ENCODE assay signal across 8 cellular contexts in genomic region chr3:115658337-115659181, GRCh38. TPM values are rescaled to one million over a fixed set of nuclear protein-coding genes. Genes with fewer than 3 reads are reported as not detected.
DNase-seq lines count a peak whose midpoint lies in the region; ATAC-seq and TF ChIP-seq lines count a peak whose summit lies in the region.

No MANE protein-coding gene starts in this region.

- intact Hi-C loops in activated naive CD4-positive, alpha-beta T cell treated with anti-CD3 and anti-CD28 coated beads for 36 hours (cut with micrococcal nuclease): loop anchor here (1.0 to 5.0 kb wide), 7 partner anchors 42 to 1911 kb away; partner anchors contain the start of genes ATP6V1A, NAA50 and ZBTB20

- H3K4me3 ChIP-seq in Jurkat, Clone E6-1 (ENCODE audit: low read length): peak overlapping the region; percentile 53
- H3K4me3 ChIP-seq in neutrophil (ENCODE audit: low read depth in 1 of 2, low read length in 1 of 2): peak overlapping the region; percentile 58 to 64

- no peak overlapping the region for H3K27ac ChIP-seq in neutrophil
- H3K27ac ChIP-seq in substantia nigra (ENCODE audit: low read depth, low read length, poor library complexity, severe bottlenecking): peak overlapping the region; percentile 76

- peaks cover 98% of the 10 kb centered on the region for H3K27me3 ChIP-seq in neutrophil

- peak; percentile 87 for ATAC-seq in GM21723 (IDR thresholded peaks at IDR 0.05; ENCODE audit: unreplicated experiment)

- peaks cover 45% of the 10 kb centered on the region for H3K4me1 Mint-ChIP-seq in activated naive CD4-positive, alpha-beta T cell treated with anti-CD3 and anti-CD28 coated beads for 36 hours (ENCODE audit: low read depth)

- TF ChIP-seq CTCF in neutrophil (IDR thresholded peaks at IDR 0.05): no peak

- H3K27me3 Mint-ChIP-seq in activated naive CD4-positive, alpha-beta T cell treated with anti-CD3 and anti-CD28 coated beads for 36 hours (ENCODE audit: low read depth): peaks cover 3% of the 10 kb centered on the region

- CTCF ChIA-PET in activated naive CD4-positive, alpha-beta T cell treated with anti-CD3 and anti-CD28 coated beads for 36 hours (lab: Charles Lee): interaction anchor here (0.8 to 1.4 kb wide), 2 partner anchors 35 to 170 kb away, joined by 3 to 4 read pairs; no protein-coding TSS in a partner anchor

- peak; percentile 85 for DNase-seq in DMS79 (lab: John Stamatoyannopoulos, UW)
- no peak for DNase-seq in Jurkat, Clone E6-1 (ENCODE audit: low read depth, low spot score)
- peak; percentile 65 for DNase-seq in SHP77 treated with DMSO at 0.1 percent for 48 hours (lab: John Stamatoyannopoulos, UW)
- peak; percentile 84 for DNase-seq in activated naive CD4-positive, alpha-beta T cell treated with anti-CD3 and anti-CD28 coated beads for 36 hours
- peak; percentile 81 for DNase-seq in germinal center (ENCODE audit: low spot score)
- peak in 44 of 49 donors; percentile 4 to 81 (median 44) for DNase-seq in substantia nigra (lab: John Stamatoyannopoulos, UW)

- no peaks in the 10 kb centered on the region for H3K36me3 ChIP-seq in neutrophil

- no peaks in the 10 kb centered on the region for H3K9me3 ChIP-seq in neutrophil

- no peaks in the 10 kb centered on the region for H3K4me1 ChIP-seq in neutrophil (ENCODE audit: control insufficient read depth in 1 of 2, insufficient read depth in 1 of 2, low read depth in 1 of 2, low read length in 1 of 2)

- H3K27ac Mint-ChIP-seq in activated naive CD4-positive, alpha-beta T cell treated with anti-CD3 and anti-CD28 coated beads for 36 hours: peak overlapping the region; percentile 96

- no peaks in the 10 kb centered on the region for H3K9me3 Mint-ChIP-seq in activated naive CD4-positive, alpha-beta T cell treated with anti-CD3 and anti-CD28 coated beads for 36 hours

- H3K36me3 Mint-ChIP-seq in activated naive CD4-positive, alpha-beta T cell treated with anti-CD3 and anti-CD28 coated beads for 36 hours (ENCODE audit: low read depth): peaks cover 1% of the 10 kb centered on the region

- peak overlapping the region; percentile 90 for H3K4me3 Mint-ChIP-seq in activated naive CD4-positive, alpha-beta T cell treated with anti-CD3 and anti-CD28 coated beads for 36 hours

RNA-seq across cellular contexts. Expression of gene GAP43, which starts 35.2 kb away (rescaled TPM):
- polyA plus RNA-seq in Jurkat, Clone E6-1 (2012; ENCODE audit: insufficient read depth, insufficient read length): not detected
- total RNA-seq in activated naive CD4-positive, alpha-beta T cell treated with anti-CD3 and anti-CD28 coated beads for 36 hours: under 1 TPM in 1 of 2 experiments, not detected in 1; 0.17 TPM
